11 cellular contexts compared by ENCODE assay signal in the genomic region with DNA sequence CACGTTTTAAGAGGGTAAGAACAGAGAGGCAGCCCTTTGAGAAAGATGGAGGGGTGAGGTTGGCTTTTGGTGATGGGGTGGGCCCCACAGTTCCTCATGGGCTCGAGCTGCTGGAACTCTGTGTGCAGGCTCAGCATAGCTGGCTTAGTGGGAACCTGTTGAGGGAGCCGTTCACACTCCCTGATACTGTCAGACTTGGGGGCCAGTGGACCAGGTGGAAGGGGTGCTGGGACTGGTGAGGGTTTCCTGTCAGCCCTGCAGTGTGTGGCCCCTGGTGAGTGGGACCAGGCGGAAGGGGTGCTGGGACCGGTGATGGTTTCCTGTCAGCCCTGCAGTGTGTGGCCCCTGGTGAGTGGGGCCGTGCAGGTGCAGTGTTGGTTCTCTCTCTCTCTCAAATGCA. TPM values are rescaled to one million over a fixed set of nuclear protein-coding genes. Genes with fewer than 3 reads are reported as not detected.
DNase-seq lines count a peak whose midpoint lies in the region; ATAC-seq lines count a peak whose summit lies in the region.
"Had no signal": no experiment of that assay in that cellular context is flagged by ENCODE, and none has a peak within 500 bp of the region (broad histone marks: within the 10 kb centered on the region; RNA-seq: fewer than 3 reads in every experiment).

No MANE protein-coding gene starts in this region.

- peaks cover 66% of the 10 kb centered on the region for H3K4me1 Mint-ChIP-seq in activated CD4-positive, alpha-beta T cell treated with anti-CD3 and anti-CD28 coated beads for 36 hours
- peaks cover 61% of the 10 kb centered on the region for H3K4me1 Mint-ChIP-seq in activated CD4-positive, alpha-beta memory T cell treated with anti-CD3 and anti-CD28 coated beads for 36 hours (ENCODE audit: low read depth)
- peaks cover 54% of the 10 kb centered on the region for H3K4me1 Mint-ChIP-seq in stimulated activated memory B cell treated with anti-CD40 and anti-IgM and Interleukin-4, amounts not matched to agents 10 μg/mL and 1 μg/mL and 100 μg/mL, for 72 hours

- H3K36me3 ChIP-seq in esophagus (ENCODE audit: control insufficient read depth in 2 of 2, insufficient read depth in 2 of 2, low read length in 1 of 2): peaks cover 0 to 7% of the 10 kb centered on the region in 2 donors

- POLR2A ChIA-PET in activated CD4-positive, alpha-beta T cell treated with anti-CD3 and anti-CD28 coated beads for 36 hours (lab: Charles Lee): interaction anchor here (1.2 kb wide), 1 partner anchor 21 kb away, joined by 4 read pairs; no protein-coding TSS in a partner anchor
- POLR2A ChIA-PET in activated CD4-positive, alpha-beta memory T cell treated with anti-CD3 and anti-CD28 coated beads for 36 hours (lab: Charles Lee): interaction anchor here (1.1 kb wide), 1 partner anchor 21 kb away, joined by 8 read pairs; no protein-coding TSS in a partner anchor

- H3K36me3 Mint-ChIP-seq in activated CD4-positive, alpha-beta T cell treated with anti-CD3 and anti-CD28 coated beads for 36 hours (ENCODE audit: low read depth): peaks cover 14% of the 10 kb centered on the region
- peaks cover 3% of the 10 kb centered on the region for H3K36me3 Mint-ChIP-seq in activated CD4-positive, alpha-beta memory T cell treated with anti-CD3 and anti-CD28 coated beads for 36 hours
- H3K36me3 Mint-ChIP-seq in stimulated activated memory B cell treated with anti-CD40 and anti-IgM and Interleukin-4, amounts not matched to agents 10 μg/mL and 1 μg/mL and 100 μg/mL, for 72 hours: peaks cover 43% of the 10 kb centered on the region

- no peak overlapping the region for H3K4me3 ChIP-seq in esophagus (ENCODE audit: low read depth in 1 of 2, low read length in 2 of 2)
- H3K4me3 ChIP-seq: A549 had no signal

- peak; percentile 55 for DNase-seq in activated CD4-positive, alpha-beta T cell treated with anti-CD3 and anti-CD28 coated beads for 36 hours
- no peak for DNase-seq in activated CD4-positive, alpha-beta T cell treated with anti-CD3 and anti-CD28 coated beads, Interleukin-2, amount 50 U/mL, for 1 hour
- peak; percentile 69 for DNase-seq in activated CD4-positive, alpha-beta memory T cell treated with anti-CD3 and anti-CD28 coated beads for 36 hours
- DNase-seq in NCI-H2171 (lab: John Stamatoyannopoulos, UW): no peak
- DNase-seq in SIG-M5 (lab: John Stamatoyannopoulos, UW): no peak
- no peak for DNase-seq in SIG-M5 treated with dmso at 0.1 percent for 504 hours (lab: John Stamatoyannopoulos, UW; ENCODE audit: unreplicated experiment)
- DNase-seq: NCI-H1105 had no signal

- H3K9me3 ChIP-seq in esophagus (ENCODE audit: control insufficient read depth in 2 of 2, insufficient read depth in 1 of 2, low read depth in 1 of 2, low read length in 1 of 2): no peaks in the 10 kb centered on the region
- H3K9me3 ChIP-seq: A549 had no signal

- peak overlapping the region; percentile 83 for H3K27ac Mint-ChIP-seq in activated CD4-positive, alpha-beta T cell treated with anti-CD3 and anti-CD28 coated beads for 36 hours
- H3K27ac Mint-ChIP-seq in activated CD4-positive, alpha-beta memory T cell treated with anti-CD3 and anti-CD28 coated beads for 36 hours: peak overlapping the region; percentile 93
- H3K27ac Mint-ChIP-seq in stimulated activated memory B cell treated with anti-CD40 and anti-IgM and Interleukin-4, amounts not matched to agents 10 μg/mL and 1 μg/mL and 100 μg/mL, for 72 hours: peak overlapping the region; percentile 86

- H3K4me3 Mint-ChIP-seq in activated CD4-positive, alpha-beta T cell treated with anti-CD3 and anti-CD28 coated beads for 36 hours: no peak overlapping the region
- no peak overlapping the region for H3K4me3 Mint-ChIP-seq in activated CD4-positive, alpha-beta memory T cell treated with anti-CD3 and anti-CD28 coated beads for 36 hours
- H3K4me3 Mint-ChIP-seq in stimulated activated memory B cell treated with anti-CD40 and anti-IgM and Interleukin-4, amounts not matched to agents 10 μg/mL and 1 μg/mL and 100 μg/mL, for 72 hours: no peak overlapping the region

- CTCF ChIA-PET in activated CD4-positive, alpha-beta T cell treated with anti-CD3 and anti-CD28 coated beads for 36 hours (lab: Charles Lee): interaction anchor here (0.6 to 2.5 kb wide), 7 partner anchors 8 to 155 kb away, joined by 3 to 14 read pairs (median 4); no protein-coding TSS in a partner anchor
- CTCF ChIA-PET in activated CD4-positive, alpha-beta memory T cell treated with anti-CD3 and anti-CD28 coated beads for 36 hours (lab: Charles Lee): interaction anchor here (1.0 to 1.3 kb wide), 3 partner anchors 10 to 223 kb away, joined by 3 to 6 read pairs (median 3); no protein-coding TSS in a partner anchor

- H3K27me3 ChIP-seq in esophagus (ENCODE audit: control insufficient read depth in 1 of 2, insufficient read depth in 2 of 2, low read length in 2 of 2): no peaks in the 10 kb centered on the region

- peak overlapping the region; percentile 27 to 50 for H3K27ac ChIP-seq in esophagus (ENCODE audit: low read depth in 2 of 2, low read length in 1 of 2)
- H3K27ac ChIP-seq: A549 had no signal

- WGBS in esophagus, 2 donors: 67 to 72% methylated on average over 6 of the region's 6 CpGs

- H3K4me1 ChIP-seq in esophagus (ENCODE audit: control insufficient read depth in 2 of 2, insufficient read depth in 2 of 2, low read length in 1 of 2): peaks cover 4 to 35% of the 10 kb centered on the region in 2 donors
- H3K4me1 ChIP-seq: A549 had no signal

- no peaks in the 10 kb centered on the region for H3K27me3 Mint-ChIP-seq in activated CD4-positive, alpha-beta T cell treated with anti-CD3 and anti-CD28 coated beads for 36 hours
- no peaks in the 10 kb centered on the region for H3K27me3 Mint-ChIP-seq in activated CD4-positive, alpha-beta memory T cell treated with anti-CD3 and anti-CD28 coated beads for 36 hours
- no peaks in the 10 kb centered on the region for H3K27me3 Mint-ChIP-seq in stimulated activated memory B cell treated with anti-CD40 and anti-IgM and Interleukin-4, amounts not matched to agents 10 μg/mL and 1 μg/mL and 100 μg/mL, for 72 hours

- ATAC-seq in activated CD4-positive, alpha-beta T cell treated with anti-CD3 and anti-CD28 coated beads for 36 hours: peak; percentile 51
- peak; percentile 61 for ATAC-seq in stimulated activated memory B cell treated with anti-CD40 and anti-IgM and Interleukin-4, amounts not matched to agents 10 μg/mL and 1 μg/mL and 100 μg/mL, for 72 hours
- ATAC-seq: A549 had no signal

- no peaks in the 10 kb centered on the region for H3K9me3 Mint-ChIP-seq in activated CD4-positive, alpha-beta T cell treated with anti-CD3 and anti-CD28 coated beads for 36 hours (ENCODE audit: low read depth)
- H3K9me3 Mint-ChIP-seq in activated CD4-positive, alpha-beta memory T cell treated with anti-CD3 and anti-CD28 coated beads for 36 hours: no peaks in the 10 kb centered on the region
- peaks cover 5% of the 10 kb centered on the region for H3K9me3 Mint-ChIP-seq in stimulated activated memory B cell treated with anti-CD40 and anti-IgM and Interleukin-4, amounts not matched to agents 10 μg/mL and 1 μg/mL and 100 μg/mL, for 72 hours

- intact Hi-C loops in activated CD4-positive, alpha-beta T cell treated with anti-CD3 and anti-CD28 coated beads for 36 hours (cut with DNase I, micrococcal nuclease): no loop called here
- intact Hi-C loops in activated CD4-positive, alpha-beta memory T cell treated with anti-CD3 and anti-CD28 coated beads for 36 hours (cut with micrococcal nuclease): loop anchor here (1.0 to 10.0 kb wide), 2 partner anchors 8 to 170 kb away; no protein-coding TSS in a partner anchor

RNA-seq across cellular contexts. Expression of a gene that starts 45.1 kb away (rescaled TPM):
- total RNA-seq in activated CD4-positive, alpha-beta T cell treated with anti-CD3 and anti-CD28 coated beads for 36 hours: not detected
- not detected for total RNA-seq in activated CD4-positive, alpha-beta memory T cell treated with anti-CD3 and anti-CD28 coated beads for 36 hours
- polyA plus RNA-seq in esophagus: 100 to 1,000 TPM in 1 of 2 donors, 10 to 100 TPM in 1; 30.2 to 111 TPM
- total RNA-seq: activated CD8-positive, alpha-beta memory T cell treated with anti-CD3 and anti-CD28 coated beads for 36 hours had no signal
- polyA plus RNA-seq: A549 had no signal

Comparison
In these comparisons a context has a peak if more than half of its experiments do, and no peak if none do; other contexts are left out.
1. DNase-seq: peak in activated CD4-positive, alpha-beta T cell treated with anti-CD3 and anti-CD28 coated beads for 36 hours (single experiment) and activated CD4-positive, alpha-beta memory T cell treated with anti-CD3 and anti-CD28 coated beads for 36 hours (single experiment); none in activated CD4-positive, alpha-beta T cell treated with anti-CD3 and anti-CD28 coated beads, Interleukin-2, amount 50 U/mL, for 1 hour (single experiment), NCI-H2171 (single experiment), SIG-M5 (single experiment) and SIG-M5 treated with dmso at 0.1 percent for 504 hours (single experiment).
2. Peak in every context shown above with its lines, with median percentiles within 50 percentile points of each other: H3K27ac Mint-ChIP-seq.